8 cellular contexts compared by ENCODE assay signal in genomic region chr2:157876066-157876770, GRCh38. TPM values are rescaled to one million over a fixed set of nuclear protein-coding genes. Genes with fewer than 3 reads are reported as not detected.
A peak's percentile ranks its signal among the peaks of the same experiment; 100 is the strongest.
DNase-seq lines count a peak whose midpoint lies in the region; ATAC-seq and TF ChIP-seq lines count a peak whose summit lies in the region.

Gene ACVR1, minus strand, starts transcription at chr2:157876330. Its CDS starts 76,837 bp downstream, at chr2:157799493.

- no peaks in the 10 kb centered on the region for H3K27me3 ChIP-seq in kidney epithelial cell (ENCODE audit: control insufficient read depth, insufficient read depth, low read length)

- peak within 1 kb of the TSS; percentile 84 for H3K4me3 ChIP-seq in AG10803 (ENCODE audit: low read length)
- peak within 1 kb of the TSS; percentile 83 for H3K4me3 ChIP-seq in choroid plexus epithelial cell (ENCODE audit: low read depth, low read length)
- peak within 1 kb of the TSS; percentile 89 for H3K4me3 ChIP-seq in kidney epithelial cell (ENCODE audit: low read depth, low read length)

- TF ChIP-seq CTCF in AG10803 (conservative IDR thresholded peaks at IDR 0.05; ENCODE audit: low read length) (peak; percentile 10; the same call in 1 of the 2 replicates), choroid plexus epithelial cell (conservative IDR thresholded peaks at IDR 0.05; ENCODE audit: low read depth, low read length) (peak; percentile 23), kidney epithelial cell (IDR thresholded peaks at IDR 0.05; ENCODE audit: insufficient read depth, low read length, poor library complexity, severe bottlenecking) (peak; percentile 7)

- ATAC-seq in GM19025 (IDR thresholded peaks at IDR 0.05; ENCODE audit: low read depth, unreplicated experiment) (peak; percentile 77), HG03354 (IDR thresholded peaks at IDR 0.05; ENCODE audit: poor library complexity, severe bottlenecking, unreplicated experiment) (peak; percentile 86)

- no peaks in the 10 kb centered on the region for H3K36me3 ChIP-seq in kidney epithelial cell (ENCODE audit: control insufficient read depth, insufficient read depth, low read length)

- DNase-seq in AG10803 (ENCODE audit: low read depth): peak; percentile 98
- DNase-seq in NCI-H510A (lab: John Stamatoyannopoulos, UW): peak; percentile 84
- DNase-seq in activated CD4-positive, alpha-beta T cell treated with anti-CD3 and anti-CD28 coated beads for 4 hours: peak; percentile 77 to 79
- DNase-seq in choroid plexus epithelial cell (ENCODE audit: low read depth): peak; percentile 98
- peak; percentile 86 for DNase-seq in kidney epithelial cell (ENCODE audit: low read depth)
- DNase-seq in stimulated activated CD4-positive, alpha-beta T cell treated with anti-CD3 and anti-CD28 coated beads, Interleukin-15, amount 100 ng/mL, for 24 hours: peak; percentile 90

RNA-seq across cellular contexts. Expression of gene ACVR1, which starts in this region (rescaled TPM):
- 22.4 and 22.5 TPM in 2 replicates for total RNA-seq in kidney epithelial cell

Comparison
In these comparisons a context has a peak if more than half of its experiments do, and no peak if none do; other contexts are left out.
1. Peak in every context shown above with its lines: DNase-seq, ATAC-seq and H3K4me3 ChIP-seq.